Comparison of ENCODE assay signal across 21 cellular contexts in the genomic region with DNA sequence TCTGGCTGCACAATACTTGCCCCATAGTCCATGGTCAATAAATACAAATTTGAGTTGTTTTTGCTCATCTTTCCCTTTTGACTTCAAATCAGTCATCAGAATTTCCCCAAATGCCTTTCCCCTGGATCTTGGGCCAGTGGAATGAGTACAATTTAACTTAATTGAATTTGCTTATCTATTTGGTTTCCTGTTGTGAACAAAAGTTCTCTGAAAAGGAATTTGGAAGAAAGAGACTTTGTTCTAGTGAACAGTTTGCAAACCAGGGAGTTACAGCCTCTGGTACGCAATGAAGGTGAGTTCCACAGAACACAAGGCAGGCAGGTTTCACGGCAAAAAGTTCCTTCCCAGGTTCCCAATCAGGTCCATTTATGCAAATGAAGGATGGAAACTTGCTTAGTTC. TPM values are rescaled to one million over a fixed set of nuclear protein-coding genes. Genes with fewer than 3 reads are reported as not detected.
DNase-seq lines count a peak whose midpoint lies in the region; ATAC-seq, FAIRE-seq and TF ChIP-seq lines count a peak whose summit lies in the region.
"Had no signal": no experiment of that assay in that cellular context is flagged by ENCODE, and none has a peak within 500 bp of the region (broad histone marks: within the 10 kb centered on the region; RNA-seq: fewer than 3 reads in every experiment).

No MANE protein-coding gene starts in this region.

- no peak overlapping the region; the same call in 2 of the 3 replicates for H2BK15ac ChIP-seq in IMR-90 (ENCODE audit: low read depth, low read length)

- H3K23ac ChIP-seq in IMR-90 (ENCODE audit: low read depth, low read length) = no peak overlapping the region

- no peak overlapping the region for H3K27ac Mint-ChIP-seq in natural killer cell
- H3K27ac Mint-ChIP-seq: CD8-positive, alpha-beta memory T cell; GM23338 had no signal

- peak overlapping the region; percentile 91 to 94 for H3K27ac ChIP-seq in A549
- no peak overlapping the region for H3K27ac ChIP-seq in IMR-90 (ENCODE audit: insufficient read depth, low read length)
- H3K27ac ChIP-seq in osteoblast (ENCODE audit: low read depth, low read length) = no peak overlapping the region
- H3K27ac ChIP-seq: BLaER1 had no signal

- FAIRE-seq in A549 (lab: Jason Lieb, UNC) = no peak
- FAIRE-seq: GM12878, GM18507, HTR-8/SVneo, K562 had no signal

- H2BK5ac ChIP-seq in IMR-90 (ENCODE audit: low read depth, low read length, poor library complexity, severe bottlenecking) = no peak overlapping the region

- CTCF ChIA-PET in A549 (lab: Yijun Ruan, JAX) (interaction anchor here (1.1 to 2.5 kb wide), 2 partner anchors 22 to 74 kb away, joined by 3 to 9 read pairs; no protein-coding TSS in a partner anchor), IMR-90 (lab: Yijun Ruan, JAX) (no interaction called here)

- TF ChIP-seq RAD21 in A549 (conservative IDR thresholded peaks at IDR 0.05 in 1 of 2, IDR thresholded peaks at IDR 0.05 in 1 of 2) = no peak
- TF ChIP-seq RAD21 in IMR-90 (IDR thresholded peaks at IDR 0.05; ENCODE audit: low read length) = no peak

- H3K36me3 Mint-ChIP-seq in natural killer cell = no peaks in the 10 kb centered on the region
- H3K36me3 Mint-ChIP-seq: CD8-positive, alpha-beta memory T cell had no signal

- no peak overlapping the region for H2AFZ ChIP-seq in IMR-90 (replicated peaks; ENCODE audit: low read length, poor library complexity)
- no peak overlapping the region for H2AFZ ChIP-seq in osteoblast (ENCODE audit: low read length)
- H2AFZ ChIP-seq: GM23338 had no signal

- POLR2A ChIA-PET in A549 (lab: Yijun Ruan, JAX) = no interaction called here
- POLR2A ChIA-PET in IMR-90 (lab: Charles Lee; ENCODE audit: unreplicated experiment) = no interaction called here

- no peak for ATAC-seq in A549
- ATAC-seq in IMR-90 (ENCODE audit: low read depth) = no peak
- no peak for ATAC-seq in natural killer cell
- ATAC-seq in GM19324 (IDR thresholded peaks at IDR 0.05; ENCODE audit: low FRiP score, unreplicated experiment) = no peak
- ATAC-seq: GM12878, GM23338, K562 had no signal

- TF ChIP-seq EP300 in A549 (IDR thresholded peaks at IDR 0.05) = no peak

- intact Hi-C loops in IMR-90 (cut with micrococcal nuclease) = no loop called here
- intact Hi-C loops in natural killer cell (cut with micrococcal nuclease) = no loop called here

- no peak overlapping the region for H3K4me3 Mint-ChIP-seq in natural killer cell
- H3K4me3 Mint-ChIP-seq: CD8-positive, alpha-beta memory T cell; GM23338 had no signal

- DNase-seq in A549 (ENCODE audit: low read depth in 1 of 2, low spot score in 1 of 2) (no peak), IMR-90 (peak; percentile 22), choroid plexus epithelial cell (ENCODE audit: low read depth) (peak; percentile 39), iris pigment epithelial cell (ENCODE audit: low read depth) (peak; percentile 44), osteoblast (ENCODE audit: insufficient read length, low spot score, missing footprints) (no peak), Kasumi-1 (lab: John Stamatoyannopoulos, UW) (no peak), natural killer cell (no peak)
- DNase-seq: Caco-2; CD8-positive, alpha-beta memory T cell; DMS 273 treated with DMSO at 0.1 percent for 48 hours; H7 had no signal

- H3K4me1 Mint-ChIP-seq in natural killer cell = no peaks in the 10 kb centered on the region
- H3K4me1 Mint-ChIP-seq: CD8-positive, alpha-beta memory T cell; GM23338 had no signal

- BruUV-seq in IMR-90 (replicated peaks; lab: Mats Ljungman, UMichigan) = no TSS peak

- H3K27me3 ChIP-seq in IMR-90 (ENCODE audit: control insufficient read depth, insufficient read depth, low read length) (no peaks in the 10 kb centered on the region), osteoblast (ENCODE audit: insufficient read depth, low read length) (no peaks in the 10 kb centered on the region)
- H3K27me3 ChIP-seq: BLaER1 had no signal

- H3K4me2 ChIP-seq in A549 (no peak overlapping the region), IMR-90 (ENCODE audit: low read depth, low read length) (no peak overlapping the region), osteoblast (ENCODE audit: insufficient read depth, low read length) (no peak overlapping the region)
- H3K4me2 ChIP-seq: BLaER1, GM23338 had no signal

- H3K9ac ChIP-seq in IMR-90 (ENCODE audit: low read depth, low read length) = no peak overlapping the region
- H3K9ac ChIP-seq: BLaER1 had no signal

- H3K9me3 Mint-ChIP-seq in natural killer cell = no peaks in the 10 kb centered on the region

- no peak overlapping the region for H2AK9ac ChIP-seq in IMR-90 (replicated peaks; ENCODE audit: low read depth, low read length, poor library complexity)

- peaks cover 17% of the 10 kb centered on the region; the same call in 2 of the 3 replicates for H3K9me3 ChIP-seq in A549
- no peaks in the 10 kb centered on the region for H3K9me3 ChIP-seq in IMR-90 (ENCODE audit: control insufficient read depth, insufficient read depth, low read length)
- H3K9me3 ChIP-seq in osteoblast (ENCODE audit: low read depth, low read length) = no peaks in the 10 kb centered on the region
- H3K9me3 ChIP-seq: Caco-2 had no signal

- peaks cover 10 to 14% of the 10 kb centered on the region in 2 donors for H3K27me3 Mint-ChIP-seq in natural killer cell (ENCODE audit: low read depth in 2 of 2)

- H3K4ac ChIP-seq in IMR-90 (ENCODE audit: low read depth, low read length) = peak overlapping the region; percentile 20; the same call in 1 of the 2 replicates

- H3K14ac ChIP-seq in IMR-90 (replicated peaks; ENCODE audit: low read depth, low read length) = no peak overlapping the region

- H3K18ac ChIP-seq in IMR-90 (ENCODE audit: low read depth, low read length) = no peak overlapping the region

- no peak for TF ChIP-seq CTCF in A549 (IDR thresholded peaks at IDR 0.05)
- TF ChIP-seq CTCF in IMR-90 (conservative IDR thresholded peaks at IDR 0.05; ENCODE audit: low read depth, low read length) = no peak
- TF ChIP-seq CTCF in choroid plexus epithelial cell (conservative IDR thresholded peaks at IDR 0.05; ENCODE audit: low read depth, low read length) = no peak
- TF ChIP-seq CTCF in osteoblast (IDR thresholded peaks at IDR 0.05; ENCODE audit: extremely low read depth, low read depth, low read length) = no peak
- no peak for TF ChIP-seq CTCF in natural killer cell (IDR thresholded peaks at IDR 0.05)

- no peaks in the 10 kb centered on the region for H3K36me3 ChIP-seq in IMR-90 (ENCODE audit: control insufficient read depth, insufficient read depth, low read length)
- no peaks in the 10 kb centered on the region for H3K36me3 ChIP-seq in osteoblast (ENCODE audit: insufficient read depth, low read length)
- H3K36me3 ChIP-seq: BLaER1 had no signal

- TF ChIP-seq POLR2A in A549 (IDR thresholded peaks at IDR 0.05; ENCODE audit: low read length) (no peak), IMR-90 (IDR thresholded peaks at IDR 0.05; ENCODE audit: low read depth, low read length) (no peak)

- no peak overlapping the region for H2AK5ac ChIP-seq in IMR-90 (ENCODE audit: low read depth, low read length)

- no peaks in the 10 kb centered on the region for H3K79me1 ChIP-seq in IMR-90 (ENCODE audit: low read depth in 1 of 2, low read length in 2 of 2)

- peaks cover 53% of the 10 kb centered on the region for H3K4me1 ChIP-seq in A549
- peaks cover 7% of the 10 kb centered on the region for H3K4me1 ChIP-seq in IMR-90 (ENCODE audit: control insufficient read depth, insufficient read depth, low read length)
- peaks cover 18% of the 10 kb centered on the region for H3K4me1 ChIP-seq in osteoblast (ENCODE audit: insufficient read depth, low read length)
- H3K4me1 ChIP-seq: BLaER1, Caco-2 had no signal

- H2BK120ac ChIP-seq in IMR-90 (ENCODE audit: low read depth, low read length) = no peak overlapping the region

- in situ Hi-C loops in IMR-90 (cut with MboI; ENCODE audit: low sequenced_read_pairs) = no loop called here

- H4K20me1 ChIP-seq in IMR-90 (ENCODE audit: insufficient read depth, low read length) (no peaks in the 10 kb centered on the region), osteoblast (ENCODE audit: insufficient read depth, low read length) (no peaks in the 10 kb centered on the region)
- H4K20me1 ChIP-seq: BLaER1 had no signal

- no peak overlapping the region for H2BK20ac ChIP-seq in IMR-90 (ENCODE audit: low read depth, low read length)

- no peaks in the 10 kb centered on the region for H3K79me2 ChIP-seq in osteoblast (ENCODE audit: insufficient read depth, low read length)

- no peak overlapping the region for H4K91ac ChIP-seq in IMR-90 (ENCODE audit: insufficient read depth, low read depth, low read length)

- H3K56ac ChIP-seq in IMR-90 (ENCODE audit: extremely low read depth, insufficient read depth, low read length) = no peak overlapping the region

- no peak overlapping the region for H4K8ac ChIP-seq in IMR-90 (ENCODE audit: low read depth in 2 of 2, low read length in 2 of 2)

- H3K9me1 ChIP-seq in IMR-90 (ENCODE audit: insufficient read depth, low read length) = no peaks in the 10 kb centered on the region

- 97% methylated on average over 2 of the region's 2 CpGs for WGBS in A549 (ENCODE audit: missing lambda C conversion rate)
- 69% methylated on average over 2 of the region's 2 CpGs; no CpG with 5 or more reads in 1 of the 2 experiments for WGBS in IMR-90 (ENCODE audit: extremely low coverage in 2 of 2, insufficient read length in 1 of 2), 2 experiments

- H3K4me3 ChIP-seq in A549 = no peak overlapping the region
- no peak overlapping the region for H3K4me3 ChIP-seq in IMR-90 (ENCODE audit: insufficient read depth, low read depth, low read length)
- H3K4me3 ChIP-seq in choroid plexus epithelial cell (ENCODE audit: low read depth, low read length) = no peak overlapping the region
- H3K4me3 ChIP-seq in osteoblast (ENCODE audit: insufficient read depth, low read length) = no peak overlapping the region
- H3K4me3 ChIP-seq: BLaER1, GM12878, GM23338, K562 had no signal

- dilution Hi-C loops in IMR-90 (cut with HindIII; ENCODE audit: low sequenced_read_pairs, unreplicated experiment) = no loop called here

- H4K5ac ChIP-seq in IMR-90 (ENCODE audit: low read depth, low read length) = no peak overlapping the region

RNA-seq across cellular contexts. Expression of a gene that starts 1.2 kb away (rescaled TPM):
- polyA plus RNA-seq in A549 (2011; rRNA removed) (1.9 and 2.5 TPM in 2 replicates), A549 (2017; fragmentation: RNase III; extraction: RNeasy Plus Mini Kit Qiagen cat#74134 plus additional on column Dnase treatment) (1.4 to 2.0 TPM (median 1.9 TPM) in 3 replicates), IMR-90 (2012; rRNA removed) (not detected in 2 replicates)
- 0.75 and 0.96 TPM in 2 replicates for polyA plus RNA-seq in A549 (2012; cell fraction: cytosol; rRNA removed)
- polyA plus RNA-seq in A549 (2012; cell fraction: nucleus; rRNA removed) = 0.64 and 0.89 TPM in 2 replicates
- 3.4 and 3.5 TPM in 2 replicates for polyA minus RNA-seq in A549 (2011; rRNA and poly(A)+ RNA removed)
- total RNA-seq in IMR-90 (2012; rRNA removed) (not detected in 2 replicates), osteoblast (not detected in 2 replicates), natural killer cell (not detected)
- not detected in 2 replicates for polyA plus RNA-seq in IMR-90 (2012; cell fraction: cytosol; rRNA removed)
- not detected in 2 replicates for polyA plus RNA-seq in IMR-90 (2012; cell fraction: nucleus; rRNA removed; ENCODE audit: low replicate concordance)
- total RNA-seq: A673; CD8-positive, alpha-beta memory T cell; G401; GM12878; GM23338; H7; K562 had no signal
- polyA plus RNA-seq: CD8-positive, alpha-beta memory T cell; GM12878; GM23338; K562 had no signal

RNA-seq across cellular contexts. Expression of a gene that starts 19.3 kb away (rescaled TPM):
- polyA plus RNA-seq in A549 (2011; rRNA removed) = 0.63 and 0.71 TPM in 2 replicates
- polyA plus RNA-seq in A549 (2012; cell fraction: cytosol; rRNA removed) = 0.25 and 0.26 TPM in 2 replicates
- polyA plus RNA-seq in A549 (2012; cell fraction: nucleus; rRNA removed) = 0.30 and 0.58 TPM in 2 replicates
- polyA plus RNA-seq in A549 (2017; fragmentation: RNase III; extraction: RNeasy Plus Mini Kit Qiagen cat#74134 plus additional on column Dnase treatment) = 0.04 to 0.28 TPM (median 0.10 TPM) in 3 replicates
- 0.54 TPM in 1 of 2 replicates, not detected in the other for polyA minus RNA-seq in A549 (2011; rRNA and poly(A)+ RNA removed)
- total RNA-seq in IMR-90 (2012; rRNA removed) = not detected in 2 replicates
- polyA plus RNA-seq in IMR-90 (2012; rRNA removed) = not detected in 2 replicates
- not detected in 2 replicates for polyA plus RNA-seq in IMR-90 (2012; cell fraction: cytosol; rRNA removed)
- not detected in 2 replicates for polyA plus RNA-seq in IMR-90 (2012; cell fraction: nucleus; rRNA removed; ENCODE audit: low replicate concordance)
- not detected in 2 replicates for total RNA-seq in osteoblast
- not detected for total RNA-seq in natural killer cell
- total RNA-seq: Caco-2; CD8-positive, alpha-beta memory T cell; G401; GM12878; GM23338; H7; K562 had no signal
- polyA plus RNA-seq: CD8-positive, alpha-beta memory T cell; GM12878; GM23338 had no signal

RNA-seq across cellular contexts. Expression of a gene that starts 30.0 kb away (rescaled TPM):
- polyA plus RNA-seq in A549 (2011; rRNA removed) (0.39 and 0.49 TPM in 2 replicates), A549 (2017; fragmentation: RNase III; extraction: RNeasy Plus Mini Kit Qiagen cat#74134 plus additional on column Dnase treatment) (0.08 to 0.23 TPM (median 0.17 TPM) in 3 replicates), IMR-90 (2012; rRNA removed) (not detected in 2 replicates)
- polyA plus RNA-seq in A549 (2012; cell fraction: cytosol; rRNA removed) = 0.05 and 0.06 TPM in 2 replicates
- 0.07 and 0.09 TPM in 2 replicates for polyA plus RNA-seq in A549 (2012; cell fraction: nucleus; rRNA removed)
- polyA minus RNA-seq in A549 (2011; rRNA and poly(A)+ RNA removed) = 0.62 and 0.73 TPM in 2 replicates
- total RNA-seq in IMR-90 (2012; rRNA removed) (not detected in 2 replicates), osteoblast (not detected in 2 replicates), natural killer cell (not detected)
- not detected in 2 replicates for polyA plus RNA-seq in IMR-90 (2012; cell fraction: cytosol; rRNA removed)
- not detected in 2 replicates for polyA plus RNA-seq in IMR-90 (2012; cell fraction: nucleus; rRNA removed; ENCODE audit: low replicate concordance)
- total RNA-seq: A673; CD8-positive, alpha-beta memory T cell; Daoy; G401; GM12878; GM23338; H7; K562 had no signal
- polyA plus RNA-seq: CD8-positive, alpha-beta memory T cell; GM12878; GM23338; K562 had no signal

RNA-seq across cellular contexts. Expression of a gene that starts 40.3 kb away (rescaled TPM):
- polyA plus RNA-seq in A549 (2011; rRNA removed) = 0.09 and 0.13 TPM in 2 replicates
- 0.10 and 0.20 TPM in 2 replicates for polyA plus RNA-seq in A549 (2012; cell fraction: cytosol; rRNA removed)
- polyA plus RNA-seq in A549 (2012; cell fraction: nucleus; rRNA removed) = 0.30 and 0.43 TPM in 2 replicates
- polyA plus RNA-seq in A549 (2017; fragmentation: RNase III; extraction: RNeasy Plus Mini Kit Qiagen cat#74134 plus additional on column Dnase treatment) = 0.05 to 0.14 TPM (median 0.12 TPM) in 3 replicates
- polyA minus RNA-seq in A549 (2011; rRNA and poly(A)+ RNA removed) = 1.4 and 1.6 TPM in 2 replicates
- not detected in 2 replicates for total RNA-seq in IMR-90 (2012; rRNA removed)
- polyA plus RNA-seq in IMR-90 (2012; rRNA removed) = not detected in 2 replicates
- not detected in 2 replicates for polyA plus RNA-seq in IMR-90 (2012; cell fraction: cytosol; rRNA removed)
- not detected in 2 replicates for polyA plus RNA-seq in IMR-90 (2012; cell fraction: nucleus; rRNA removed; ENCODE audit: low replicate concordance)
- not detected in 2 replicates for total RNA-seq in osteoblast
- total RNA-seq in natural killer cell = not detected
- total RNA-seq: CD8-positive, alpha-beta memory T cell; Daoy; G401; GM12878; GM23338; H7; K562 had no signal
- polyA plus RNA-seq: CD8-positive, alpha-beta memory T cell; GM12878; GM23338; K562 had no signal

RNA-seq across cellular contexts. Expression of a gene that starts 46.1 kb away (rescaled TPM):
- polyA plus RNA-seq in A549 (2011; rRNA removed) (0.05 TPM in 1 of 2 replicates, not detected in the other), A549 (2017; fragmentation: RNase III; extraction: RNeasy Plus Mini Kit Qiagen cat#74134 plus additional on column Dnase treatment) (0.12 TPM in 1 of 3 replicates, not detected in the others), IMR-90 (2012; rRNA removed) (not detected in 2 replicates)
- 0.03 and 0.04 TPM in 2 replicates for polyA plus RNA-seq in A549 (2012; cell fraction: cytosol; rRNA removed)
- 0.02 TPM in 1 of 2 replicates, not detected in the other for polyA plus RNA-seq in A549 (2012; cell fraction: nucleus; rRNA removed)
- polyA minus RNA-seq in A549 (2011; rRNA and poly(A)+ RNA removed) = 1.1 and 1.2 TPM in 2 replicates
- total RNA-seq in IMR-90 (2012; rRNA removed) (not detected in 2 replicates), osteoblast (not detected in 2 replicates), natural killer cell (not detected)
- polyA plus RNA-seq in IMR-90 (2012; cell fraction: cytosol; rRNA removed) = not detected in 2 replicates
- not detected in 2 replicates for polyA plus RNA-seq in IMR-90 (2012; cell fraction: nucleus; rRNA removed; ENCODE audit: low replicate concordance)
- total RNA-seq: A673; CD8-positive, alpha-beta memory T cell; G401; GM12878; GM23338; H7; K562 had no signal
- polyA plus RNA-seq: CD8-positive, alpha-beta memory T cell; GM12878; GM23338; K562 had no signal

Comparison
In these comparisons a context has a peak if more than half of its experiments do, and no peak if none do; other contexts are left out.
1. DNase-seq: peak in IMR-90 (single experiment), choroid plexus epithelial cell (single experiment) and iris pigment epithelial cell (single experiment); none in A549 (0 of 2), osteoblast (single experiment), Kasumi-1 (0 of 2) and natural killer cell (single experiment).
2. H3K27ac ChIP-seq: peak in A549 (2 of 2); none in IMR-90 (single experiment) and osteoblast (single experiment).